ENCODE assay signal across 8 cellular contexts in the genomic region with DNA sequence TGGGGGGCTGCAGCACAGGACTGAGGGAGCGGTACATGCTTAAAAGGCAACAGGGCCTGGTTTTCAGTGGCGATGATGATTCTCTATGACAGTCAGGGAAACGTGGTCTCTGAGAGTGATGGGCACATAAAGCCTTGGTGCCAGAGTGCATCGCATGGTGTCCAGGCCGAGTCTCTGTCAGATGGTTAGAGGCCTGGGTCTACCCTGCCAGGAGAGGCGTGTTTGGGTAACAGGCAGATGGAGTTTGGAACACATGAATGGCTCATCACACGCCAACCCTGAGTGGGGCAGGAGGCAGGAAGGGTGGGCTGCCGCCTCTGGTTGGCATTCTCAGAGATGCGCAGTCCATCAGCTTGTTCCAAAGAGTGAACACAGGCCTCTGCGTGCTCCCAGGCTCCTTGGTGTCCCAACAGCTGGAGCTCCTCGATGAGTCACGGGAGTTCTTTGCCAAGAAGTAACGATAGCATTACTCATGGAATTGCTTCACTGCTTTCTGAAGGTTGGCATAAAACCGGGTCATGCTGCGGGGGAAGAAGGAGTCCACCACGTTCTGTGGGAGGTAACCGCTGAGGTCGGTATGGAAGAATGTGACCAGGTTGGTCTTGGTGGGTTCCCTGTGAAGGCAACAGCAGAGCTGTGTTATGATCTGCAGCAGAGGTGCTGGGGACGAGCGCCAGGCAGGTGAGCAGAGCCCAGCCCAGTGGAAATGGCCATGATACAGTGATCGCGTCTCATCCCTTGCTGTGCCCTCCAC. TPM values are rescaled to one million over a fixed set of nuclear protein-coding genes. Genes with fewer than 3 reads are reported as not detected.
DNase-seq lines count a peak whose midpoint lies in the region; ATAC-seq lines count a peak whose summit lies in the region.

No MANE protein-coding gene starts in this region.

- H3K9me3 Mint-ChIP-seq in activated naive CD8-positive, alpha-beta T cell treated with anti-CD3 and anti-CD28 coated beads, Interleukin-2, amount 10 ng/mL, durations not matched to agents 7 days and 5 days: no peaks in the 10 kb centered on the region

- H3K4me3 Mint-ChIP-seq in activated naive CD8-positive, alpha-beta T cell treated with anti-CD3 and anti-CD28 coated beads, Interleukin-2, amount 10 ng/mL, durations not matched to agents 7 days and 5 days: no peak overlapping the region

- POLR2A ChIA-PET in activated naive CD8-positive, alpha-beta T cell treated with anti-CD3 and anti-CD28 coated beads, Interleukin-2, amount 10 ng/mL, durations not matched to agents 7 days and 5 days (lab: Charles Lee): interaction anchor here (9.2 kb wide), 1 partner anchor 19 kb away, joined by 97 read pairs; no protein-coding TSS in a partner anchor

- DNase-seq in HPDE6-E6E7 (ENCODE audit: extremely low spot score) (peak; percentile 95), iPS-NIHi11 (ENCODE audit: low spot score) (peak; percentile 51), superior temporal gyrus (ENCODE audit: extremely low spot score) (peak; percentile 54), NCI-H1092 treated with DMSO at 0.1 percent for 48 hours (lab: John Stamatoyannopoulos, UW) (no peak), iPS-NIHi7 (ENCODE audit: extremely low spot score) (no peak)
- no peak for DNase-seq in activated naive CD8-positive, alpha-beta T cell treated with anti-CD3 and anti-CD28 coated beads, Interleukin-2, amount 10 ng/mL, durations not matched to agents 7 days and 5 days
- no peak for DNase-seq in activated CD8-positive, alpha-beta memory T cell treated with anti-CD3 and anti-CD28 coated beads, Interleukin-2, amount 50 U/mL, for 48 hours
- no peak for DNase-seq in stimulated activated CD4-positive, alpha-beta T cell treated with anti-CD3 and anti-CD28 coated beads, Interleukin-2, amount 100 ng/mL, for 24 hours

- ATAC-seq in activated naive CD8-positive, alpha-beta T cell treated with anti-CD3 and anti-CD28 coated beads, Interleukin-2, amount 10 ng/mL, durations not matched to agents 7 days and 5 days (ENCODE audit: low read depth): no peak

- peaks cover 54% of the 10 kb centered on the region for H3K36me3 Mint-ChIP-seq in activated naive CD8-positive, alpha-beta T cell treated with anti-CD3 and anti-CD28 coated beads, Interleukin-2, amount 10 ng/mL, durations not matched to agents 7 days and 5 days

- H3K4me1 Mint-ChIP-seq in activated naive CD8-positive, alpha-beta T cell treated with anti-CD3 and anti-CD28 coated beads, Interleukin-2, amount 10 ng/mL, durations not matched to agents 7 days and 5 days: peaks cover 41% of the 10 kb centered on the region

- peak overlapping the region; percentile 54 for H3K27ac Mint-ChIP-seq in activated naive CD8-positive, alpha-beta T cell treated with anti-CD3 and anti-CD28 coated beads, Interleukin-2, amount 10 ng/mL, durations not matched to agents 7 days and 5 days

- H3K27me3 Mint-ChIP-seq in activated naive CD8-positive, alpha-beta T cell treated with anti-CD3 and anti-CD28 coated beads, Interleukin-2, amount 10 ng/mL, durations not matched to agents 7 days and 5 days: no peaks in the 10 kb centered on the region

RNA-seq across cellular contexts. Expression of a gene that starts 11.0 kb away (rescaled TPM):
- total RNA-seq in activated naive CD8-positive, alpha-beta T cell treated with anti-CD3 and anti-CD28 coated beads, Interleukin-2, amount 10 ng/mL, durations not matched to agents 7 days and 5 days: 1 to 10 TPM; 5.4 to 7.2 TPM

Comparison
In these comparisons a context has a peak if more than half of its experiments do, and no peak if none do; other contexts are left out.
1. DNase-seq: peak in HPDE6-E6E7 (single experiment), iPS-NIHi11 (single experiment) and superior temporal gyrus (single experiment); none in activated naive CD8-positive, alpha-beta T cell treated with anti-CD3 and anti-CD28 coated beads, Interleukin-2, amount 10 ng/mL, durations not matched to agents 7 days and 5 days (single experiment), NCI-H1092 treated with DMSO at 0.1 percent for 48 hours (single experiment), activated CD8-positive, alpha-beta memory T cell treated with anti-CD3 and anti-CD28 coated beads, Interleukin-2, amount 50 U/mL, for 48 hours (single experiment), iPS-NIHi7 (single experiment) and stimulated activated CD4-positive, alpha-beta T cell treated with anti-CD3 and anti-CD28 coated beads, Interleukin-2, amount 100 ng/mL, for 24 hours (0 of 2).